ENCODE assay signal across 21 cellular contexts in the genomic region with DNA sequence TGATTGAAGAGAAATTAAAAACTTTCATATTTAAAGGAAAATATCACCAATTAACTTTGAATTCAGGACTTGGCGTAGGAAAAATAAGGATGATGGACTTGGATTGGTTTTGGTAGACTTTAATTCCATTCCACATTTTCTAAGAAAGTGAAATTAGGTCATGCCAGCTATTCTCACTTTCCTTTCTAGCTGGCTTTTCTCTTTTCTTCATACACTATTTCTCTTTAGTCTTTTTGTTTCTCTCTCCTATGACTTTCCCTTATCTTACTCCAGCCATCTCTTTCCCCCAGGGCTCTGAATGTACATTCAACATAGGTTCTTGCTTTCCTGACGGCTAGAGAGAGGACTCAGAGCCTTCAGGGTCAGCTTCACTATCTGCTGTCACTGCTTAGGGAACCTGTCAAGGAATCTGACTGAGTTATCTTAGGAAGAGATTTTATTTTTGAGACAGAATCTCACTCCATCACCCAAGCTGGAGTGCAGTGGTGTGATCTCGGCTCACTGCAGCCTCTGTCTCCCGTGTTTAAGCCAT.
"Had no signal": no experiment of that assay in that cellular context is flagged by ENCODE, and none has a peak within 500 bp of the region (broad histone marks: within the 10 kb centered on the region; RNA-seq: fewer than 3 reads in every experiment).

No MANE protein-coding gene starts in this region.

- H3K9me3 ChIP-seq: MG63, SK-N-SH had no signal

- DNase-seq: IMR-90, Karpas-422, KG1, MG63, NCI-H1092, NCI-H1105 treated with DMSO at 0.1 percent for 48 hours, NCI-H1417 treated with DMSO at 0.1 percent for 48 hours, NCI-H146, NCI-H1694 treated with DMSO at 0.1 percent for 48 hours, NCI-H1930, NCI-H2081, NCI-H2107, NCI-H2227 treated with DMSO at 0.1 percent for 48 hours, NCI-H524, NCI-H69, NCI-H774, SHP77, SK-N-SH, SW 1271 had no signal

- H3K4me3 ChIP-seq: MG63 had no signal

- FAIRE-seq: HepG2 had no signal

- H3K36me3 ChIP-seq: MG63 had no signal

- H3K9me2 ChIP-seq: SK-N-SH had no signal

- H3K27ac ChIP-seq: RWPE1 had no signal

- H3K27me3 ChIP-seq: MG63 had no signal

- H3K4me2 ChIP-seq: SK-N-SH had no signal
